ENCODE assay signal across 10 cellular contexts in genomic region chr9:1047605-1048235, GRCh38. TPM values are rescaled to one million over a fixed set of nuclear protein-coding genes. Genes with fewer than 3 reads are reported as not detected.
DNase-seq lines count a peak whose midpoint lies in the region; ATAC-seq and TF ChIP-seq lines count a peak whose summit lies in the region.
"Had no signal": no experiment of that assay in that cellular context is flagged by ENCODE, and none has a peak within 500 bp of the region (broad histone marks: within the 10 kb centered on the region; RNA-seq: fewer than 3 reads in every experiment).

No MANE protein-coding gene starts in this region.

- H3K4me1 ChIP-seq in SK-N-SH (ENCODE audit: control insufficient read depth in 1 of 2, insufficient read depth in 2 of 2, low read depth in 1 of 2, low read length in 1 of 2) (no peaks in the 10 kb centered on the region), skeletal muscle satellite cell (ENCODE audit: control insufficient read depth, insufficient read depth, low read length) (peaks cover 27% of the 10 kb centered on the region)

- no peak for TF ChIP-seq CTCF in GM12864 (IDR thresholded peaks at IDR 0.05; ENCODE audit: low read depth, low read length, missing control alignments)
- TF ChIP-seq CTCF in SK-N-SH (IDR thresholded peaks at IDR 0.05): no peak
- no peak for TF ChIP-seq CTCF in foreskin fibroblast (IDR thresholded peaks at IDR 0.05; ENCODE audit: low read depth, low read length)

- 9% methylated on average over 20 of the region's 23 CpGs for WGBS in SK-N-SH (ENCODE audit: low lambda C conversion rate)

- H3K27ac ChIP-seq in SK-N-SH (ENCODE audit: low read depth in 2 of 2, low read length in 1 of 2): no peak overlapping the region
- H3K27ac ChIP-seq: epithelial cell of prostate, RWPE1 had no signal

- H3K4me2 ChIP-seq in SK-N-SH (peak overlapping the region; percentile 75), skeletal muscle satellite cell (ENCODE audit: low read length) (peak overlapping the region; percentile 81)

- ATAC-seq in HG03342 (IDR thresholded peaks at IDR 0.05; ENCODE audit: unreplicated experiment) (no peak), HG03196 (IDR thresholded peaks at IDR 0.05; ENCODE audit: unreplicated experiment) (no peak)

- DNase-seq in GM12864 (ENCODE audit: low read depth) (no peak), SK-N-SH (no peak), foreskin fibroblast (peak in 1 of 2 donors; percentile 21), dedifferentiated amniotic fluid mesenchymal stem cell (ENCODE audit: extremely low spot score) (no peak), middle frontal gyrus (ENCODE audit: extremely low spot score, low spot score) (no peak)

- H3K79me2 ChIP-seq in SK-N-SH (ENCODE audit: insufficient read depth): no peaks in the 10 kb centered on the region

- no peak for TF ChIP-seq EP300 in SK-N-SH (IDR thresholded peaks at IDR 0.05; ENCODE audit: borderline replicate concordance in 1 of 2, low read depth in 1 of 2, low read length in 1 of 2)

- H3K9me3 ChIP-seq in SK-N-SH (no peaks in the 10 kb centered on the region), skeletal muscle satellite cell (replicated peaks; ENCODE audit: low read length) (no peaks in the 10 kb centered on the region)

- H3K27me3 ChIP-seq in SK-N-SH (ENCODE audit: insufficient read depth): peaks cover 94% of the 10 kb centered on the region
- H3K27me3 ChIP-seq in skeletal muscle satellite cell (ENCODE audit: control insufficient read depth, insufficient read depth, low read length): peaks cover 55% of the 10 kb centered on the region

- H3K9me2 ChIP-seq in SK-N-SH: no peaks in the 10 kb centered on the region

- H2AFZ ChIP-seq in SK-N-SH (ENCODE audit: low read depth): no peak overlapping the region

- no peaks in the 10 kb centered on the region for H4K20me1 ChIP-seq in SK-N-SH (ENCODE audit: insufficient read depth)

- H3F3A ChIP-seq in SK-N-SH (replicated peaks; ENCODE audit: insufficient read depth): no peaks in the 10 kb centered on the region

- no peak for TF ChIP-seq RAD21 in SK-N-SH (IDR thresholded peaks at IDR 0.05; ENCODE audit: low read length)

- CTCF ChIA-PET in SK-N-SH (lab: Yijun Ruan, JAX): interaction anchor here (0.6 kb wide), 1 partner anchor 59 kb away, joined by 3 read pairs; no protein-coding TSS in a partner anchor

- H3K36me3 ChIP-seq in SK-N-SH (replicated peaks in 1 of 2; ENCODE audit: control insufficient read depth in 1 of 2, insufficient read depth in 2 of 2, low read length in 1 of 2) (no peaks in the 10 kb centered on the region), skeletal muscle satellite cell (ENCODE audit: insufficient read depth, low read length) (no peaks in the 10 kb centered on the region)

- POLR2A ChIA-PET in SK-N-SH (lab: Yijun Ruan, JAX): interaction anchor here (0.6 kb wide), 1 partner anchor 228 kb away, joined by 3 read pairs; no protein-coding TSS in a partner anchor

- H3K4me3 ChIP-seq in GM12864 (ENCODE audit: low read depth, low read length) (peak overlapping the region; percentile 57), SK-N-SH (ENCODE audit: low read depth in 2 of 2, low read length in 1 of 2) (peak overlapping the region; percentile 36 to 55; a peak in 3 of 4 replicates), foreskin fibroblast (ENCODE audit: low read depth in 1 of 2, low read length in 2 of 2) (peak overlapping the region; percentile 43 to 56), skeletal muscle satellite cell (ENCODE audit: low read length) (peak overlapping the region; percentile 64)

- H3K9ac ChIP-seq in SK-N-SH (no peak overlapping the region), skeletal muscle satellite cell (ENCODE audit: low read depth, low read length) (peak overlapping the region; percentile 17)

TF ChIP-seq in SK-N-SH, 30 proteins besides CTCF, POLR2A, EP300 and RAD21:
- TF ChIP-seq, protein P1, sequence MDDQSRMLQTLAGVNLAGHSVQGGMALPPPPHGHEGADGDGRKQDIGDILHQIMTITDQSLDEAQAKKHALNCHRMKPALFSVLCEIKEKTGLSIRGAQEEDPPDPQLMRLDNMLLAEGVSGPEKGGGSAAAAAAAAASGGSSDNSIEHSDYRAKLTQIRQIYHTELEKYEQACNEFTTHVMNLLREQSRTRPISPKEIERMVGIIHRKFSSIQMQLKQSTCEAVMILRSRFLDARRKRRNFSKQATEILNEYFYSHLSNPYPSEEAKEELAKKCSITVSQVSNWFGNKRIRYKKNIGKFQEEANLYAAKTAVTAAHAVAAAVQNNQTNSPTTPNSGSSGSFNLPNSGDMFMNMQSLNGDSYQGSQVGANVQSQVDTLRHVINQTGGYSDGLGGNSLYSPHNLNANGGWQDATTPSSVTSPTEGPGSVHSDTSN (IDR thresholded peaks at IDR 0.05): no peak
- TF ChIP-seq TCF12 (IDR thresholded peaks at IDR 0.05) (no peak), FOXM1 (IDR thresholded peaks at IDR 0.05; ENCODE audit: low read depth) (no peak), NFIC (IDR thresholded peaks at IDR 0.05; ENCODE audit: borderline replicate concordance) (no peak), GATA2 (CRISPR knock-in tag; IDR thresholded peaks at IDR 0.05) (no peak), EZH2phosphoT487 (IDR thresholded peaks at IDR 0.05; ENCODE audit: borderline replicate concordance, low read depth) (no peak), SIN3A (IDR thresholded peaks at IDR 0.05; ENCODE audit: borderline replicate concordance, low read depth, low read length) (no peak), GABPA (IDR thresholded peaks at IDR 0.05; ENCODE audit: low read depth) (no peak), YY1 (IDR thresholded peaks at IDR 0.05; ENCODE audit: low read depth) (no peak), FOXJ3 (CRISPR knock-in tag; IDR thresholded peaks at IDR 0.05) (no peak), RCOR1 (IDR thresholded peaks at IDR 0.05; ENCODE audit: low read length) (no peak), MXI1 (IDR thresholded peaks at IDR 0.05; ENCODE audit: low read depth, low read length) (no peak), RXRA (IDR thresholded peaks at IDR 0.05; ENCODE audit: borderline replicate concordance, low read depth) (no peak)

RNA-seq across cellular contexts. Expression of gene DMRT2, which starts 2.4 kb away (rescaled TPM):
- polyA plus RNA-seq in SK-N-SH (2012; rRNA removed): not detected in 2 replicates
- polyA plus RNA-seq in SK-N-SH (2012; cell fraction: cytosol; rRNA removed): not detected in 2 replicates
- not detected in 2 replicates for polyA plus RNA-seq in SK-N-SH (2012; cell fraction: nucleus; rRNA removed)
- total RNA-seq in skeletal muscle satellite cell (2012; rRNA removed): 0.51 and 0.87 TPM in 2 replicates
